ENCODE assay signal across 10 cellular contexts in genomic region chr7:102232686-102233286, GRCh38.
"Had no signal": no experiment of that assay in that cellular context is flagged by ENCODE, and none has a peak within 500 bp of the region (broad histone marks: within the 10 kb centered on the region; RNA-seq: fewer than 3 reads in every experiment).

No MANE protein-coding gene starts in this region.

- H3K27me3 ChIP-seq: foreskin keratinocyte, uterus had no signal

- H3K36me3 ChIP-seq: uterus had no signal

- H3K4me2 ChIP-seq: SK-N-SH had no signal

- ATAC-seq: foreskin keratinocyte; stimulated activated effector memory CD8-positive, alpha-beta T cell treated with anti-CD3 and anti-CD28 coated beads, Interleukin-12 subunit alpha, Interleukin-12 subunit beta, amount 100 ng/mL, for 72 hours had no signal

- H3K27ac ChIP-seq: foreskin keratinocyte, uterus had no signal

- H3K4me1 ChIP-seq: foreskin keratinocyte, uterus had no signal

- DNase-seq: activated CD4-positive, alpha-beta T cell treated with anti-CD3 and anti-CD28 coated beads for 1 hour; activated CD4-positive, alpha-beta T cell treated with anti-CD3 and anti-CD28 coated beads, Interleukin-2, amount 50 U/mL, for 4 hours; cerebellar nuclear complex; effector CD8-positive, alpha-beta T cell; foreskin keratinocyte; head of caudate nucleus; mesendoderm; SK-N-SH; uterus had no signal

- H3K9me3 ChIP-seq: SK-N-SH, uterus had no signal

- H3K4me3 ChIP-seq: uterus had no signal

- H3K9ac ChIP-seq: SK-N-SH had no signal
